8 cellular contexts compared by ENCODE assay signal in genomic region chr7:73827568-73828106, GRCh38. TPM values are rescaled to one million over a fixed set of nuclear protein-coding genes. Genes with fewer than 3 reads are reported as not detected.
DNase-seq lines count a peak whose midpoint lies in the region; ATAC-seq and TF ChIP-seq lines count a peak whose summit lies in the region.

No MANE protein-coding gene starts in this region.

- no peak for ATAC-seq in HG02642 (IDR thresholded peaks at IDR 0.05; ENCODE audit: poor library complexity, unreplicated experiment)
- no peak for ATAC-seq in GM21515 (IDR thresholded peaks at IDR 0.05; ENCODE audit: unreplicated experiment)

- no peaks in the 10 kb centered on the region for H3K27me3 ChIP-seq in esophagus (ENCODE audit: control insufficient read depth in 1 of 2, insufficient read depth in 2 of 2, low read length in 2 of 2)
- H3K27me3 ChIP-seq in stomach: peaks cover 0 to 39% (median 10%) of the 10 kb centered on the region in 3 donors

- H3K27me3 Mint-ChIP-seq in T-helper 1 cell treated with Interleukin-12 subunit alpha and Interleukin-12 subunit beta and Interleukin-4 antibody, amounts not matched to agents 30 μg/mL and 1 μg/mL, for 36 hours (ENCODE audit: low read depth): peaks cover 14% of the 10 kb centered on the region

- TF ChIP-seq EP300 in stomach (IDR thresholded peaks at IDR 0.05): no peak

- H3K9me3 ChIP-seq in esophagus (ENCODE audit: control insufficient read depth in 2 of 2, insufficient read depth in 1 of 2, low read depth in 1 of 2, low read length in 1 of 2): peaks cover 0 to 9% of the 10 kb centered on the region in 2 donors
- no peaks in the 10 kb centered on the region for H3K9me3 ChIP-seq in stomach

- 15 to 23% methylated on average over 10 to 11 of the region's 11 CpGs for WGBS in esophagus, 2 donors
- WGBS in stomach, 5 donors: 12 to 25% (median 15%) methylated on average over 8 to 11 of the region's 11 CpGs

- H3K36me3 ChIP-seq in esophagus (ENCODE audit: control insufficient read depth in 2 of 2, insufficient read depth in 2 of 2, low read length in 1 of 2): peaks cover 0 to 2% of the 10 kb centered on the region in 2 donors
- H3K36me3 ChIP-seq in stomach: no peaks in the 10 kb centered on the region

- no peak for TF ChIP-seq POLR2A in stomach (IDR thresholded peaks at IDR 0.05)

- H3K4me1 ChIP-seq in esophagus (ENCODE audit: control insufficient read depth in 2 of 2, insufficient read depth in 2 of 2, low read length in 1 of 2): peaks cover 5 to 34% of the 10 kb centered on the region in 2 donors
- peaks cover 20 to 69% (median 56%) of the 10 kb centered on the region in 4 donors for H3K4me1 ChIP-seq in stomach

- intact Hi-C loops in stomach (cut with DNase I; ENCODE audit: low total_unique reads): no loop called here

- H3K27ac ChIP-seq in esophagus (ENCODE audit: low read depth in 2 of 2, low read length in 1 of 2) (peak overlapping the region; percentile 52 to 74), stomach (peak overlapping the region; percentile 44 to 80 (median 71))

- no peak overlapping the region for H3K4me3 Mint-ChIP-seq in T-helper 1 cell treated with Interleukin-12 subunit alpha and Interleukin-12 subunit beta and Interleukin-4 antibody, amounts not matched to agents 30 μg/mL and 1 μg/mL, for 36 hours

- DNase-seq in T-helper 1 cell: no peak
- DNase-seq in NCI-H748 (lab: John Stamatoyannopoulos, UW; ENCODE audit: unreplicated experiment): peak; percentile 99
- peak; percentile 89 for DNase-seq in stomach
- DNase-seq in Ammon's horn (ENCODE audit: low spot score): no peak

- TF ChIP-seq CTCF in stomach (IDR thresholded peaks at IDR 0.05): no peak

- H3K4me1 Mint-ChIP-seq in T-helper 1 cell treated with Interleukin-12 subunit alpha and Interleukin-12 subunit beta and Interleukin-4 antibody, amounts not matched to agents 30 μg/mL and 1 μg/mL, for 36 hours (ENCODE audit: low read depth): peaks cover 13% of the 10 kb centered on the region

- H3K4me3 ChIP-seq in esophagus (ENCODE audit: low read depth in 1 of 2, low read length in 2 of 2): no peak overlapping the region
- no peak overlapping the region for H3K4me3 ChIP-seq in stomach

- H3K36me3 Mint-ChIP-seq in T-helper 1 cell treated with Interleukin-12 subunit alpha and Interleukin-12 subunit beta and Interleukin-4 antibody, amounts not matched to agents 30 μg/mL and 1 μg/mL, for 36 hours (ENCODE audit: low read depth): no peaks in the 10 kb centered on the region

- H3K9me3 Mint-ChIP-seq in T-helper 1 cell treated with Interleukin-12 subunit alpha and Interleukin-12 subunit beta and Interleukin-4 antibody, amounts not matched to agents 30 μg/mL and 1 μg/mL, for 36 hours: no peaks in the 10 kb centered on the region

- H3K27ac Mint-ChIP-seq in T-helper 1 cell treated with Interleukin-12 subunit alpha and Interleukin-12 subunit beta and Interleukin-4 antibody, amounts not matched to agents 30 μg/mL and 1 μg/mL, for 36 hours: peak overlapping the region; percentile 2

RNA-seq across cellular contexts. Expression of gene CLDN4, which starts 3.2 kb away (rescaled TPM):
- 100 to 1,000 TPM; 124 to 233 TPM for polyA plus RNA-seq in esophagus
- total RNA-seq in stomach: 100 to 1,000 TPM in 1 of 5 donors, 10 to 100 TPM in 3, not detected in 1; 15.6 to 523 (median 17.3) TPM
- polyA plus RNA-seq in stomach: 10 to 100 TPM in 2 of 3 donors, 1 to 10 TPM in 1; 2.4 to 51.2 (median 36.1) TPM

RNA-seq across cellular contexts. Expression of gene METTL27, which starts 14.7 kb away (rescaled TPM):
- polyA plus RNA-seq in esophagus (1 to 10 TPM in 1 of 2 donors, under 1 TPM in 1; 0.45 to 1.1 TPM), stomach (under 1 TPM in 1 of 3 donors, not detected in 2; 0.80 TPM)
- 1 to 10 TPM in 2 of 5 donors, under 1 TPM in 1, not detected in 2; 0.87 to 4.8 (median 3.0) TPM for total RNA-seq in stomach

RNA-seq across cellular contexts. Expression of gene TMEM270, which starts 33.3 kb away (rescaled TPM):
- polyA plus RNA-seq in esophagus (not detected), stomach (not detected)
- not detected for total RNA-seq in stomach

RNA-seq across cellular contexts. Expression of gene CLDN3, which starts 57.6 kb away (rescaled TPM):
- under 1 TPM; 0.14 to 0.26 TPM for polyA plus RNA-seq in esophagus
- total RNA-seq in stomach: 1,000 to 10,000 TPM in 1 of 5 donors, 1 to 10 TPM in 2, under 1 TPM in 1, not detected in 1; 0.45 to 1,550 (median 2.2) TPM
- 1 to 10 TPM in 1 of 3 donors, under 1 TPM in 1, not detected in 1; 0.62 to 1.4 TPM for polyA plus RNA-seq in stomach

Comparison
In these comparisons a context has a peak if more than half of its experiments do, and no peak if none do; other contexts are left out.
1. DNase-seq: peak in NCI-H748 (single experiment) and stomach (single experiment); none in T-helper 1 cell (0 of 5) and Ammon's horn (single experiment).